ENCODE assay signal across 8 cellular contexts in genomic region chr14:49619730-49620129, GRCh38. TPM values are rescaled to one million over a fixed set of nuclear protein-coding genes. Genes with fewer than 3 reads are reported as not detected.
A peak's percentile ranks its signal among the peaks of the same experiment; 100 is the strongest.
DNase-seq lines count a peak whose midpoint lies in the region; ATAC-seq lines count a peak whose summit lies in the region.

No MANE protein-coding gene starts in this region.

- peaks cover 93% of the 10 kb centered on the region for H3K36me3 Mint-ChIP-seq in activated T-helper 17 cell treated with anti-CD3 and anti-CD28 coated beads, Interleukin-2, amount 50 U/mL, for 72 hours (ENCODE audit: low read depth)

- intact Hi-C loops in posterior vena cava (cut with DNase I) = no loop called here

- no peak for ATAC-seq in activated T-helper 17 cell treated with anti-CD3 and anti-CD28 coated beads, Interleukin-2, amount 50 U/mL, for 72 hours (replicated peaks)

- H3K9me3 ChIP-seq in iPS-18c (ENCODE audit: control insufficient read depth, insufficient read depth, low read length) (no peaks in the 10 kb centered on the region), stomach smooth muscle (ENCODE audit: control insufficient read depth in 2 of 2, low read length in 2 of 2) (no peaks in the 10 kb centered on the region)

- H3K4me1 Mint-ChIP-seq in activated T-helper 17 cell treated with anti-CD3 and anti-CD28 coated beads, Interleukin-2, amount 50 U/mL, for 72 hours = peaks cover 19% of the 10 kb centered on the region

- peaks cover 24% of the 10 kb centered on the region for H3K4me1 ChIP-seq in stomach smooth muscle (ENCODE audit: control insufficient read depth, insufficient read depth, low read length)

- DNase-seq in NCI-H82 (lab: John Stamatoyannopoulos, UW) (peak; percentile 38), NCI-H82 treated with DMSO at 0.1 percent for 48 hours (lab: John Stamatoyannopoulos, UW; ENCODE audit: unreplicated experiment) (no peak), posterior vena cava (ENCODE audit: low spot score) (no peak), HuH-7 (ENCODE audit: low spot score) (no peak), NCI-H2227 treated with DMSO at 0.1 percent for 48 hours (lab: John Stamatoyannopoulos, UW) (no peak)

- peak overlapping the region; percentile 85 for H3K4me3 ChIP-seq in iPS-18c (ENCODE audit: insufficient read depth, low read depth, low read length)
- H3K4me3 ChIP-seq in stomach smooth muscle (ENCODE audit: low read length in 2 of 2) = peak overlapping the region; percentile 88 to 94

- H3K27ac ChIP-seq in stomach smooth muscle (ENCODE audit: low read length) = peak overlapping the region; percentile 95

- H3K9me3 Mint-ChIP-seq in activated T-helper 17 cell treated with anti-CD3 and anti-CD28 coated beads, Interleukin-2, amount 50 U/mL, for 72 hours = no peaks in the 10 kb centered on the region

- H3K27ac Mint-ChIP-seq in activated T-helper 17 cell treated with anti-CD3 and anti-CD28 coated beads, Interleukin-2, amount 50 U/mL, for 72 hours = peak overlapping the region; percentile 99

- H3K27me3 ChIP-seq in stomach smooth muscle (ENCODE audit: control insufficient read depth in 1 of 2, insufficient read depth in 2 of 2, low read length in 2 of 2) = no peaks in the 10 kb centered on the region

- H3K36me3 ChIP-seq in stomach smooth muscle (ENCODE audit: control insufficient read depth in 2 of 2, insufficient read depth in 2 of 2, low read length in 2 of 2) = peaks cover 8 to 9% of the 10 kb centered on the region in 2 donors

- H3K4me3 Mint-ChIP-seq in activated T-helper 17 cell treated with anti-CD3 and anti-CD28 coated beads, Interleukin-2, amount 50 U/mL, for 72 hours = peak overlapping the region; percentile 95

- H3K27me3 Mint-ChIP-seq in activated T-helper 17 cell treated with anti-CD3 and anti-CD28 coated beads, Interleukin-2, amount 50 U/mL, for 72 hours = no peaks in the 10 kb centered on the region

- peak overlapping the region; percentile 95 to 99 for H3K9ac ChIP-seq in stomach smooth muscle (ENCODE audit: low read length in 2 of 2)

RNA-seq across cellular contexts. Expression of gene RPL36AL, which starts 0.7 kb away (rescaled TPM):
- total RNA-seq in activated T-helper 17 cell treated with anti-CD3 and anti-CD28 coated beads, Interleukin-2, amount 50 U/mL, for 72 hours = 100 to 1,000 TPM; 182 to 184 TPM
- total RNA-seq in posterior vena cava = 100 to 1,000 TPM; 130 to 144 TPM

RNA-seq across cellular contexts. Expression of gene MGAT2, which starts 0.9 kb away (rescaled TPM):
- total RNA-seq in activated T-helper 17 cell treated with anti-CD3 and anti-CD28 coated beads, Interleukin-2, amount 50 U/mL, for 72 hours = 10 to 100 TPM; 44.6 to 49.3 TPM
- 10 to 100 TPM; 33.0 to 34.4 TPM for total RNA-seq in posterior vena cava

RNA-seq across cellular contexts. Expression of gene DNAAF2, which starts 15.3 kb away (rescaled TPM):
- 10 to 100 TPM in 1 of 2 donors, 1 to 10 TPM in 1; 9.3 to 11.6 TPM for total RNA-seq in activated T-helper 17 cell treated with anti-CD3 and anti-CD28 coated beads, Interleukin-2, amount 50 U/mL, for 72 hours
- total RNA-seq in posterior vena cava = 1 to 10 TPM; 4.3 to 6.1 TPM

RNA-seq across cellular contexts. Expression of gene LRR1, which starts 21.0 kb away (rescaled TPM):
- 10 to 100 TPM; 29.6 to 62.2 TPM for total RNA-seq in activated T-helper 17 cell treated with anti-CD3 and anti-CD28 coated beads, Interleukin-2, amount 50 U/mL, for 72 hours
- total RNA-seq in posterior vena cava = 1 to 10 TPM; 7.1 to 8.5 TPM

RNA-seq across cellular contexts. Expression of gene RPS29, which starts 33.5 kb away (rescaled TPM):
- 1,000 to 10,000 TPM; 2,187 to 2,396 TPM for total RNA-seq in activated T-helper 17 cell treated with anti-CD3 and anti-CD28 coated beads, Interleukin-2, amount 50 U/mL, for 72 hours
- total RNA-seq in posterior vena cava = 1,000 to 10,000 TPM; 1,012 to 1,062 TPM
